In genomic region chr4:1943928-1944327, GRCh38 we compare ENCODE assay signal across 3 cellular contexts.
TF ChIP-seq lines count a peak whose summit lies in the region.

No MANE protein-coding gene starts in this region.

TF ChIP-seq in GM23338, 12 proteins besides CTCF, POLR2A, EP300 and RAD21 (continued from another document and continues in another):
- TF ChIP-seq REST (IDR thresholded peaks at IDR 0.05; ENCODE audit: unreplicated experiment) (no peak), ZNF331 (CRISPR knock-in tag; IDR thresholded peaks at IDR 0.05; ENCODE audit: low read depth) (no peak), STAT1 (IDR thresholded peaks at IDR 0.05; ENCODE audit: unreplicated experiment) (no peak), JUNB (IDR thresholded peaks at IDR 0.05; ENCODE audit: unreplicated experiment) (no peak), ETS1 (IDR thresholded peaks at IDR 0.05) (no peak), ZNF114 (CRISPR knock-in tag; IDR thresholded peaks at IDR 0.05) (no peak), EZH2phosphoT487 (IDR thresholded peaks at IDR 0.05; ENCODE audit: unreplicated experiment) (no peak), NANOG (IDR thresholded peaks at IDR 0.05; ENCODE audit: borderline replicate concordance) (no peak), POLR2AphosphoS5 (IDR thresholded peaks at IDR 0.05; ENCODE audit: low read depth) (no peak)

TF ChIP-seq in GM12878, 131 proteins besides CTCF, POLR2A, EP300 and RAD21 (continued from another document):
- TF ChIP-seq ZNF384 (IDR thresholded peaks at IDR 0.05; ENCODE audit: borderline replicate concordance, low read depth, low read length) = no peak
- TF ChIP-seq CHD1 (IDR thresholded peaks at IDR 0.05; ENCODE audit: low read depth, low read length) = no peak

TF ChIP-seq in SK-N-SH, 30 proteins besides CTCF, POLR2A, EP300 and RAD21 (continued from another document):
- no peak for TF ChIP-seq IRF3 (IDR thresholded peaks at IDR 0.05; ENCODE audit: low read depth, low read length)
- TF ChIP-seq JUND (IDR thresholded peaks at IDR 0.05) = no peak
- TF ChIP-seq RCOR1 (IDR thresholded peaks at IDR 0.05; ENCODE audit: low read length) = no peak
- no peak for TF ChIP-seq MXI1 (IDR thresholded peaks at IDR 0.05; ENCODE audit: low read depth, low read length)
- no peak for TF ChIP-seq REST (IDR thresholded peaks at IDR 0.05; ENCODE audit: low read depth, low read length)
- no peak for TF ChIP-seq FOXM1 (IDR thresholded peaks at IDR 0.05; ENCODE audit: low read depth)
- TF ChIP-seq TCF12 (IDR thresholded peaks at IDR 0.05) = no peak
- no peak for TF ChIP-seq SMC3 (IDR thresholded peaks at IDR 0.05; ENCODE audit: low read depth, low read length)
- TF ChIP-seq RXRA (IDR thresholded peaks at IDR 0.05; ENCODE audit: borderline replicate concordance, low read depth) = no peak
- no peak for TF ChIP-seq SIN3A (IDR thresholded peaks at IDR 0.05; ENCODE audit: borderline replicate concordance, low read depth, low read length)
- TF ChIP-seq CHD2 (IDR thresholded peaks at IDR 0.05; ENCODE audit: low read length, partially characterized antibody) = no peak
- TF ChIP-seq POLR2AphosphoS5 (IDR thresholded peaks at IDR 0.05; ENCODE audit: low read depth, low read length) = no peak
- TF ChIP-seq PBX3 (IDR thresholded peaks at IDR 0.05) = no peak
- TF ChIP-seq NFIC (IDR thresholded peaks at IDR 0.05; ENCODE audit: borderline replicate concordance) = no peak
- no peak for TF ChIP-seq ELF1 (IDR thresholded peaks at IDR 0.05)
- TF ChIP-seq USF1 (IDR thresholded peaks at IDR 0.05; ENCODE audit: borderline replicate concordance, low read depth) = no peak
- no peak for TF ChIP-seq MAX (IDR thresholded peaks at IDR 0.05; ENCODE audit: low read depth)
- TF ChIP-seq GABPA (IDR thresholded peaks at IDR 0.05; ENCODE audit: low read depth) = no peak
